13 cellular contexts compared by ENCODE assay signal in genomic region chr17:18256351-18256750, GRCh38. TPM values are rescaled to one million over a fixed set of nuclear protein-coding genes. Genes with fewer than 3 reads are reported as not detected.
DNase-seq lines count a peak whose midpoint lies in the region; ATAC-seq, FAIRE-seq and TF ChIP-seq lines count a peak whose summit lies in the region.
"Had no signal": no experiment of that assay in that cellular context is flagged by ENCODE, and none has a peak within 500 bp of the region (broad histone marks: within the 10 kb centered on the region; RNA-seq: fewer than 3 reads in every experiment).

No MANE protein-coding gene starts in this region.

- TF ChIP-seq CTCF in PC-3 (conservative IDR thresholded peaks at IDR 0.05; ENCODE audit: low read depth, low read length) (no peak), pancreas (IDR thresholded peaks at IDR 0.05) (no peak), endodermal cell (conservative IDR thresholded peaks at IDR 0.05) (no peak), colonic mucosa (IDR thresholded peaks at IDR 0.05) (no peak)

- H3F3A ChIP-seq in PC-3 (ENCODE audit: low read length, unreplicated experiment), result no peaks in the 10 kb centered on the region

- BruUV-seq in PC-3 (replicated peaks; lab: Mats Ljungman, UMichigan), result no TSS peak

- 57 to 72% methylated on average over 11 of the region's 11 CpGs for WGBS in pancreas, 2 donors
- WGBS in endodermal cell (ENCODE audit: insufficient coverage in 1 of 2, insufficient read length in 1 of 2), 2 experiments, result 92 to 93% methylated on average over 8 to 11 of the region's 11 CpGs

- H3K9ac ChIP-seq in PC-3 (ENCODE audit: low read length) (peak overlapping the region; percentile 97; the same call in 1 of the 2 replicates), endodermal cell (ENCODE audit: extremely low read depth, low read length, poor library complexity, severe bottlenecking) (no peak overlapping the region), colonic mucosa (ENCODE audit: low read depth in 2 of 2, low read length in 2 of 2) (peak overlapping the region in 1 of 2 donors; percentile 2)

- H3K27me3 Mint-ChIP-seq in CD4-positive, alpha-beta memory T cell, result no peaks in the 10 kb centered on the region
- H3K27me3 Mint-ChIP-seq in dendritic cell treated with granulocyte-macrophage colony-stimulating factor and Interleukin-4, amounts not matched to agents 40 ng/mL and 50 ng/mL, for 4 days, result no peaks in the 10 kb centered on the region
- no peaks in the 10 kb centered on the region for H3K27me3 Mint-ChIP-seq in endodermal cell (ENCODE audit: insufficient read depth)
- H3K27me3 Mint-ChIP-seq: natural killer cell treated with Interleukin-12 subunit alpha and Interleukin-12 subunit beta and Interleukin-15 and Interleukin-18, amount 100 ng/mL, for 72 hours had no signal

- H3K4me3 Mint-ChIP-seq in CD4-positive, alpha-beta memory T cell, result peak overlapping the region in 7 of 8 donors; percentile 26 to 97 (median 46)
- no peak overlapping the region for H3K4me3 Mint-ChIP-seq in dendritic cell treated with granulocyte-macrophage colony-stimulating factor and Interleukin-4, amounts not matched to agents 40 ng/mL and 50 ng/mL, for 4 days
- no peak overlapping the region for H3K4me3 Mint-ChIP-seq in endodermal cell

- CTCF ChIA-PET in CD4-positive, alpha-beta memory T cell (lab: Charles Lee; ENCODE audit: partially characterized antibody), result no interaction called here
- CTCF ChIA-PET in PC-3 (lab: Charles Lee), result no interaction called here

- no peaks in the 10 kb centered on the region for H3K27me3 ChIP-seq in CD4-positive, alpha-beta memory T cell (ENCODE audit: insufficient read depth, low read length)
- H3K27me3 ChIP-seq in PC-3 (ENCODE audit: low read length) (no peaks in the 10 kb centered on the region), pancreas (no peaks in the 10 kb centered on the region), endodermal cell (ENCODE audit: control insufficient read depth, insufficient read depth, low read length, poor library complexity, severe bottlenecking) (no peaks in the 10 kb centered on the region), colonic mucosa (no peaks in the 10 kb centered on the region)

- H3K36me3 ChIP-seq in CD4-positive, alpha-beta memory T cell (ENCODE audit: insufficient read depth, low read length), result peaks cover 53% of the 10 kb centered on the region
- H3K36me3 ChIP-seq in PC-3 (ENCODE audit: low read depth, low read length), result peaks cover 52% of the 10 kb centered on the region
- H3K36me3 ChIP-seq in pancreas, result peaks cover 5 to 35% (median 34%) of the 10 kb centered on the region in 3 donors
- peaks cover 54% of the 10 kb centered on the region for H3K36me3 ChIP-seq in endodermal cell (ENCODE audit: control insufficient read depth, insufficient read depth, low read length)
- peaks cover 30% of the 10 kb centered on the region for H3K36me3 ChIP-seq in colonic mucosa

- POLR2A ChIA-PET in CD4-positive, alpha-beta memory T cell (lab: Charles Lee; ENCODE audit: partially characterized antibody), result interaction anchor here (0.9 to 1.6 kb wide), 2 partner anchors 31 to 72 kb away, joined by 4 to 5 read pairs; partner anchors contain the start of genes ALKBH5 and LLGL1
- POLR2A ChIA-PET in PC-3 (lab: Charles Lee; ENCODE audit: unreplicated experiment), result no interaction called here

- no peak for DNase-seq in CD4-positive, alpha-beta memory T cell
- no peak for DNase-seq in PC-3
- DNase-seq in pancreas, result peak in 1 of 6 donors; percentile 35
- no peak for DNase-seq in caudate nucleus (lab: John Stamatoyannopoulos, UW)
- DNase-seq in endodermal cell, result no peak
- DNase-seq in colonic mucosa, result no peak
- DNase-seq: amniotic stem cell, DMS 273 treated with DMSO at 0.1 percent for 48 hours, foreskin fibroblast, NCI-H1092, NCI-H446 treated with DMSO at 0.1 percent for 48 hours had no signal

- no peak overlapping the region for H3K4me3 ChIP-seq in CD4-positive, alpha-beta memory T cell (ENCODE audit: low read length in 2 of 2)
- H3K4me3 ChIP-seq in PC-3 (ENCODE audit: low read length) (peak overlapping the region; percentile 88; the same call in 1 of the 2 replicates), pancreas (peak overlapping the region in 1 of 4 donors; percentile 99), endodermal cell (ENCODE audit: low read length) (no peak overlapping the region), colonic mucosa (no peak overlapping the region)

- peaks cover 12 to 45% (median 33%) of the 10 kb centered on the region in 4 donors for H3K4me1 Mint-ChIP-seq in CD4-positive, alpha-beta memory T cell
- H3K4me1 Mint-ChIP-seq in dendritic cell treated with granulocyte-macrophage colony-stimulating factor and Interleukin-4, amounts not matched to agents 40 ng/mL and 50 ng/mL, for 4 days (ENCODE audit: low read depth), result peaks cover 35% of the 10 kb centered on the region
- peaks cover 17% of the 10 kb centered on the region for H3K4me1 Mint-ChIP-seq in endodermal cell

- peaks cover 41% of the 10 kb centered on the region for H3K4me1 ChIP-seq in CD4-positive, alpha-beta memory T cell (ENCODE audit: insufficient read depth, low read length)
- peaks cover 27% of the 10 kb centered on the region for H3K4me1 ChIP-seq in PC-3 (ENCODE audit: insufficient read depth, low read length)
- peaks cover 7 to 24% (median 18%) of the 10 kb centered on the region in 3 donors for H3K4me1 ChIP-seq in pancreas
- peaks cover 9% of the 10 kb centered on the region for H3K4me1 ChIP-seq in endodermal cell (ENCODE audit: control insufficient read depth, insufficient read depth, low read length)
- peaks cover 13% of the 10 kb centered on the region for H3K4me1 ChIP-seq in colonic mucosa

- no peaks in the 10 kb centered on the region for H3K9me2 ChIP-seq in PC-3 (replicated peaks; ENCODE audit: low read length)

- H3K27ac ChIP-seq in CD4-positive, alpha-beta memory T cell (ENCODE audit: low read depth, low read length), result peak overlapping the region; percentile 85
- H3K27ac ChIP-seq in PC-3 (ENCODE audit: low read length) (peak overlapping the region; percentile 86; the same call in 1 of the 2 replicates), pancreas (peak overlapping the region; percentile 49 to 93 (median 68)), caudate nucleus (ENCODE audit: low read depth, low read length) (no peak overlapping the region), endodermal cell (ENCODE audit: low read depth, low read length) (no peak overlapping the region), colonic mucosa (no peak overlapping the region)

- H3K4me2 ChIP-seq in PC-3 (ENCODE audit: low read length), result peak overlapping the region; percentile 99

- FAIRE-seq in pancreas (lab: Jason Lieb, UNC), result no peak

- H3K36me3 Mint-ChIP-seq in CD4-positive, alpha-beta memory T cell, result peaks cover 0 to 43% of the 10 kb centered on the region in 2 donors
- peaks cover 69% of the 10 kb centered on the region for H3K36me3 Mint-ChIP-seq in dendritic cell treated with granulocyte-macrophage colony-stimulating factor and Interleukin-4, amounts not matched to agents 40 ng/mL and 50 ng/mL, for 4 days (ENCODE audit: low read depth)
- H3K36me3 Mint-ChIP-seq in endodermal cell (ENCODE audit: low read depth), result peaks cover 45% of the 10 kb centered on the region
- H3K36me3 Mint-ChIP-seq: natural killer cell treated with Interleukin-12 subunit alpha and Interleukin-12 subunit beta and Interleukin-15 and Interleukin-18, amount 100 ng/mL, for 72 hours had no signal

- H4K20me1 ChIP-seq in PC-3 (ENCODE audit: low read length), result peaks cover 4% of the 10 kb centered on the region; the same call in 1 of the 2 replicates

- ATAC-seq in PC-3, result no peak
- no peak for ATAC-seq in pancreas
- ATAC-seq: natural killer cell treated with Interleukin-12 subunit alpha and Interleukin-12 subunit beta and Interleukin-15 and Interleukin-18, amount 100 ng/mL, for 72 hours had no signal

- H3K9me3 Mint-ChIP-seq in CD4-positive, alpha-beta memory T cell, result no peaks in the 10 kb centered on the region
- H3K9me3 Mint-ChIP-seq in dendritic cell treated with granulocyte-macrophage colony-stimulating factor and Interleukin-4, amounts not matched to agents 40 ng/mL and 50 ng/mL, for 4 days, result no peaks in the 10 kb centered on the region
- no peaks in the 10 kb centered on the region for H3K9me3 Mint-ChIP-seq in endodermal cell
- H3K9me3 Mint-ChIP-seq: natural killer cell treated with Interleukin-12 subunit alpha and Interleukin-12 subunit beta and Interleukin-15 and Interleukin-18, amount 100 ng/mL, for 72 hours had no signal

- H3K27ac Mint-ChIP-seq in CD4-positive, alpha-beta memory T cell, result peak overlapping the region in 4 of 7 donors; percentile 32 to 85 (median 74)
- H3K27ac Mint-ChIP-seq in dendritic cell treated with granulocyte-macrophage colony-stimulating factor and Interleukin-4, amounts not matched to agents 40 ng/mL and 50 ng/mL, for 4 days, result peak overlapping the region; percentile 91
- H3K27ac Mint-ChIP-seq in endodermal cell, result no peak overlapping the region

- peaks cover 47% of the 10 kb centered on the region for H3K79me2 ChIP-seq in PC-3 (ENCODE audit: low read length)

- H2AFZ ChIP-seq in PC-3 (ENCODE audit: low read length), result no peak overlapping the region

- intact Hi-C loops in CD4-positive, alpha-beta memory T cell (cut with micrococcal nuclease), result no loop called here
- intact Hi-C loops in PC-3 (cut with micrococcal nuclease), result no loop called here
- intact Hi-C loops in dendritic cell treated with granulocyte-macrophage colony-stimulating factor and Interleukin-4, amounts not matched to agents 40 ng/mL and 50 ng/mL, for 4 days (cut with micrococcal nuclease), result loop anchor here (2.0 kb wide), 1 partner anchor 74 kb away; the partner anchor contains the start of gene ALKBH5
- intact Hi-C loops in pancreas (cut with DNase I), result no loop called here
- intact Hi-C loops in colonic mucosa (cut with DNase I), result no loop called here

- H3K9me3 ChIP-seq in CD4-positive, alpha-beta memory T cell (ENCODE audit: control insufficient read depth in 1 of 2, low read length in 2 of 2), result no peaks in the 10 kb centered on the region
- H3K9me3 ChIP-seq in PC-3 (ENCODE audit: low read length) (no peaks in the 10 kb centered on the region), pancreas (no peaks in the 10 kb centered on the region), endodermal cell (ENCODE audit: control insufficient read depth, low read length) (no peaks in the 10 kb centered on the region), colonic mucosa (no peaks in the 10 kb centered on the region)

RNA-seq across cellular contexts. Expression of gene FLII, which starts 2.2 kb away (rescaled TPM):
- total RNA-seq in CD4-positive, alpha-beta memory T cell, result 100 to 1,000 TPM; 333 to 344 TPM
- 100 to 1,000 TPM; 113 to 204 TPM for polyA plus RNA-seq in CD4-positive, alpha-beta memory T cell
- 537 and 742 TPM in 2 replicates for total RNA-seq in PC-3 (2014; rRNA removed)
- total RNA-seq in pancreas, result 100 to 1,000 TPM; 142 to 203 (median 162) TPM
- polyA plus RNA-seq in pancreas, result 100 to 1,000 TPM; 254 to 282 TPM
- total RNA-seq in endodermal cell, result 100 to 1,000 TPM; 299 to 335 TPM
- polyA plus RNA-seq in endodermal cell (2013, experiment 1 of 2), result 143 TPM
- polyA plus RNA-seq in endodermal cell (2013, experiment 2 of 2), result 127 TPM
- total RNA-seq in colonic mucosa, result 100 to 1,000 TPM; 263 to 293 TPM

RNA-seq across cellular contexts. Expression of gene MIEF2, which starts 4.1 kb away (rescaled TPM):
- total RNA-seq in CD4-positive, alpha-beta memory T cell, result 10 to 100 TPM; 18.2 to 19.3 TPM
- 10 to 100 TPM in 1 of 2 donors, 1 to 10 TPM in 1; 9.9 to 10.9 TPM for polyA plus RNA-seq in CD4-positive, alpha-beta memory T cell
- total RNA-seq in PC-3 (2014; rRNA removed) (16.6 and 17.5 TPM in 2 replicates), pancreas (10 to 100 TPM in 2 of 6 donors, 1 to 10 TPM in 4; 7.1 to 11.1 (median 9.2) TPM), endodermal cell (10 to 100 TPM; 15.3 to 19.6 TPM), colonic mucosa (10 to 100 TPM; 13.2 to 15.3 TPM)
- 1 to 10 TPM; 5.8 to 9.3 TPM for polyA plus RNA-seq in pancreas
- polyA plus RNA-seq in endodermal cell (2013, experiment 1 of 2), result 6.2 TPM
- 6.0 TPM for polyA plus RNA-seq in endodermal cell (2013, experiment 2 of 2)

RNA-seq across cellular contexts. Expression of gene LLGL1, which starts 30.9 kb away (rescaled TPM):
- 10 to 100 TPM; 19.9 to 20.5 TPM for total RNA-seq in CD4-positive, alpha-beta memory T cell
- polyA plus RNA-seq in CD4-positive, alpha-beta memory T cell, result 1 to 10 TPM in 1 of 2 donors, under 1 TPM in 1; 0.25 to 1.3 TPM
- 47.4 and 60.6 TPM in 2 replicates for total RNA-seq in PC-3 (2014; rRNA removed)
- total RNA-seq in pancreas, result 1 to 10 TPM; 3.4 to 8.4 (median 4.5) TPM
- polyA plus RNA-seq in pancreas, result 1 to 10 TPM; 6.3 to 7.3 TPM
- total RNA-seq in endodermal cell, result 10 to 100 TPM; 66.3 to 69.3 TPM
- polyA plus RNA-seq in endodermal cell (2013, experiment 1 of 2), result 106 TPM
- polyA plus RNA-seq in endodermal cell (2013, experiment 2 of 2), result 99.6 TPM
- 10 to 100 TPM in 1 of 2 donors, 1 to 10 TPM in 1; 7.8 to 13.1 TPM for total RNA-seq in colonic mucosa

RNA-seq across cellular contexts. Expression of gene TOP3A, which starts 58.4 kb away (rescaled TPM):
- 10 to 100 TPM; 43.8 to 55.2 TPM for total RNA-seq in CD4-positive, alpha-beta memory T cell
- polyA plus RNA-seq in CD4-positive, alpha-beta memory T cell, result 10 to 100 TPM in 1 of 2 donors, 1 to 10 TPM in 1; 6.2 to 19.1 TPM
- 44.7 and 46.8 TPM in 2 replicates for total RNA-seq in PC-3 (2014; rRNA removed)
- total RNA-seq in pancreas, result 10 to 100 TPM in 4 of 6 donors, 1 to 10 TPM in 2; 9.4 to 16.5 (median 11.0) TPM
- 10 to 100 TPM; 16.6 to 18.7 TPM for polyA plus RNA-seq in pancreas
- total RNA-seq in endodermal cell, result 10 to 100 TPM; 60.4 to 67.4 TPM
- 31.5 TPM for polyA plus RNA-seq in endodermal cell (2013, experiment 1 of 2)
- polyA plus RNA-seq in endodermal cell (2013, experiment 2 of 2), result 32.0 TPM
- total RNA-seq in colonic mucosa, result 10 to 100 TPM; 27.2 to 45.4 TPM

RNA-seq across cellular contexts. Expression of gene SMCR8, which starts 58.7 kb away (rescaled TPM):
- total RNA-seq in CD4-positive, alpha-beta memory T cell, result 10 to 100 TPM; 49.7 to 51.3 TPM
- 1 to 10 TPM in 1 of 2 donors, under 1 TPM in 1; 0.47 to 5.2 TPM for polyA plus RNA-seq in CD4-positive, alpha-beta memory T cell
- total RNA-seq in PC-3 (2014; rRNA removed) (20.4 and 22.7 TPM in 2 replicates), pancreas (10 to 100 TPM in 1 of 6 donors, 1 to 10 TPM in 5; 4.3 to 11.5 (median 6.3) TPM), endodermal cell (10 to 100 TPM; 20.7 to 22.2 TPM), colonic mucosa (10 to 100 TPM; 20.5 to 21.4 TPM)
- 1 to 10 TPM; 2.7 to 3.8 TPM for polyA plus RNA-seq in pancreas
- polyA plus RNA-seq in endodermal cell (2013, experiment 1 of 2), result 9.4 TPM
- 10.0 TPM for polyA plus RNA-seq in endodermal cell (2013, experiment 2 of 2)

Comparison
In these comparisons a context has a peak if more than half of its experiments do, and no peak if none do; other contexts are left out.
1. H3K27ac ChIP-seq: peak in CD4-positive, alpha-beta memory T cell (single experiment), PC-3 (single experiment) and pancreas (4 of 4); none in caudate nucleus (single experiment), endodermal cell (single experiment) and colonic mucosa (single experiment).
2. H3K4me3 Mint-ChIP-seq: peak in CD4-positive, alpha-beta memory T cell (7 of 8); none in dendritic cell treated with granulocyte-macrophage colony-stimulating factor and Interleukin-4, amounts not matched to agents 40 ng/mL and 50 ng/mL, for 4 days (single experiment) and endodermal cell (single experiment).